ENCODE assay signal across 11 cellular contexts in genomic region chr3:102235679-102236078, GRCh38.
A peak's percentile ranks its signal among the peaks of the same experiment; 100 is the strongest.
DNase-seq lines count a peak whose midpoint lies in the region; ATAC-seq and TF ChIP-seq lines count a peak whose summit lies in the region.
"Had no signal": no experiment of that assay in that cellular context is flagged by ENCODE, and none has a peak within 500 bp of the region (broad histone marks: within the 10 kb centered on the region; RNA-seq: fewer than 3 reads in every experiment).

No MANE protein-coding gene starts in this region.

- POLR2A ChIA-PET in CD8-positive, alpha-beta memory T cell (lab: Charles Lee) = no interaction called here

- no peak overlapping the region for H3K9ac ChIP-seq in liver (ENCODE audit: low read depth in 1 of 2, low read length in 2 of 2)

- DNase-seq in ELR (ENCODE audit: low read depth) = peak; percentile 65
- DNase-seq in RKO (ENCODE audit: low spot score) = peak; percentile 11
- DNase-seq in CD8-positive, alpha-beta memory T cell = no peak
- no peak for DNase-seq in HUDEP-2 (lab: John Stamatoyannopoulos, UW; ENCODE audit: unreplicated experiment in 76 of 76)
- DNase-seq: dermis blood vessel endothelial cell, pancreas had no signal

- H3K4me3 ChIP-seq in liver (ENCODE audit: low read depth in 1 of 3, low read length in 3 of 3) = no peak overlapping the region
- H3K4me3 ChIP-seq in CD8-positive, alpha-beta memory T cell (ENCODE audit: low read length) = no peak overlapping the region
- H3K4me3 ChIP-seq: pancreas, thoracic aorta had no signal

- no peaks in the 10 kb centered on the region for H3K9me3 ChIP-seq in liver (ENCODE audit: control insufficient read depth in 4 of 4, low read length in 3 of 4)
- no peaks in the 10 kb centered on the region for H3K9me3 ChIP-seq in CD8-positive, alpha-beta memory T cell (ENCODE audit: low read length)
- H3K9me3 ChIP-seq: pancreas, thoracic aorta had no signal

- peak; percentile 35 to 98 for TF ChIP-seq RAD21 in liver (IDR thresholded peaks at IDR 0.05)

- no peak overlapping the region for H3K27ac Mint-ChIP-seq in CD8-positive, alpha-beta memory T cell

- CTCF ChIA-PET in CD8-positive, alpha-beta memory T cell (lab: Charles Lee) = interaction anchor here (1.4 kb wide), 1 partner anchor 11 kb away, joined by 5 read pairs; no protein-coding TSS in a partner anchor

- H3K4me1 ChIP-seq in liver (ENCODE audit: control insufficient read depth in 4 of 4, insufficient read depth in 4 of 4, low read length in 3 of 4) = peaks cover 0 to 2% (median 0%) of the 10 kb centered on the region in 4 donors
- no peaks in the 10 kb centered on the region for H3K4me1 ChIP-seq in CD8-positive, alpha-beta memory T cell (ENCODE audit: insufficient read depth, low read length)
- H3K4me1 ChIP-seq: pancreas had no signal

- H3K36me3 ChIP-seq in liver (ENCODE audit: control insufficient read depth in 4 of 4, insufficient read depth in 3 of 4, low read depth in 1 of 4, low read length in 3 of 4) = no peaks in the 10 kb centered on the region
- no peaks in the 10 kb centered on the region for H3K36me3 ChIP-seq in CD8-positive, alpha-beta memory T cell (ENCODE audit: insufficient read depth, low read length)
- H3K36me3 ChIP-seq: pancreas, thoracic aorta had no signal

- WGBS in liver = 67% methylated on average over 5 of the region's 5 CpGs

- no peaks in the 10 kb centered on the region for H3K36me3 Mint-ChIP-seq in CD8-positive, alpha-beta memory T cell

- TF ChIP-seq CTCF in liver (IDR thresholded peaks at IDR 0.05; ENCODE audit: low read depth, low read length, missing input control) = peak; percentile 39

- peak; percentile 38 for ATAC-seq in HG02571 (IDR thresholded peaks at IDR 0.05; ENCODE audit: unreplicated experiment)
- no peak for ATAC-seq in HG03521 (IDR thresholded peaks at IDR 0.05; ENCODE audit: unreplicated experiment)
- ATAC-seq in HG03095 (IDR thresholded peaks at IDR 0.05; ENCODE audit: unreplicated experiment) = no peak

- H3K4me3 Mint-ChIP-seq in CD8-positive, alpha-beta memory T cell = no peak overlapping the region

- no peak overlapping the region for H3K27ac ChIP-seq in liver (ENCODE audit: low read depth in 1 of 2, low read length in 2 of 2)
- H3K27ac ChIP-seq in CD8-positive, alpha-beta memory T cell (ENCODE audit: low read depth, low read length) = no peak overlapping the region
- H3K27ac ChIP-seq: pancreas, thoracic aorta had no signal

- peaks cover 0 to 5% (median 0%) of the 10 kb centered on the region in 3 donors for H3K4me1 Mint-ChIP-seq in CD8-positive, alpha-beta memory T cell

- no peaks in the 10 kb centered on the region for H3K9me3 Mint-ChIP-seq in CD8-positive, alpha-beta memory T cell

- H3K27me3 ChIP-seq in liver (ENCODE audit: control insufficient read depth in 4 of 4, insufficient read depth in 4 of 4, low read length in 3 of 4) = no peaks in the 10 kb centered on the region
- H3K27me3 ChIP-seq in CD8-positive, alpha-beta memory T cell (ENCODE audit: insufficient read depth, low read length, poor library complexity, severe bottlenecking) = no peaks in the 10 kb centered on the region
- H3K27me3 ChIP-seq: pancreas had no signal

- no peaks in the 10 kb centered on the region for H3K27me3 Mint-ChIP-seq in CD8-positive, alpha-beta memory T cell

TF ChIP-seq in liver, 16 proteins besides CTCF, POLR2A, EP300 and RAD21:
- TF ChIP-seq JUND (IDR thresholded peaks at IDR 0.05) (no peak), HNF4G (IDR thresholded peaks at IDR 0.05) (peak; percentile 52), HNF4A (conservative IDR thresholded peaks at IDR 0.05) (peak in 1 of 2 donors; percentile 76), FOXA1 (IDR thresholded peaks at IDR 0.05) (no peak), GABPA (IDR thresholded peaks at IDR 0.05 in 1 of 2, conservative IDR thresholded peaks at IDR 0.05 in 1 of 2) (no peak)

Comparison
In these comparisons a context has a peak if more than half of its experiments do, and no peak if none do; other contexts are left out.
1. DNase-seq: peak in ELR (single experiment) and RKO (single experiment); none in CD8-positive, alpha-beta memory T cell (0 of 5) and HUDEP-2 (0 of 76).